8 cellular contexts compared by ENCODE assay signal in genomic region chr22:42560781-42561180, GRCh38. TPM values are rescaled to one million over a fixed set of nuclear protein-coding genes. Genes with fewer than 3 reads are reported as not detected.
DNase-seq lines count a peak whose midpoint lies in the region; ATAC-seq, FAIRE-seq and TF ChIP-seq lines count a peak whose summit lies in the region.

No MANE protein-coding gene starts in this region.

- no peak for FAIRE-seq in small intestine (lab: Jason Lieb, UNC)

- POLR2A ChIA-PET in BJ (lab: Charles Lee) (no interaction called here), HCT116 (lab: Charles Lee) (no interaction called here)

- DNase-seq in BJ (ENCODE audit: low read depth) = no peak
- DNase-seq in HCT116 (ENCODE audit: low read depth, low spot score) = no peak
- no peak for DNase-seq in ascending aorta (ENCODE audit: low spot score in 2 of 2)
- DNase-seq in left lung = no peak
- no peak for DNase-seq in H4 (ENCODE audit: low spot score)
- no peak for DNase-seq in small intestine

- H3K27me3 ChIP-seq in BJ (ENCODE audit: control insufficient read depth, insufficient read depth, low read length) (no peaks in the 10 kb centered on the region), HCT116 (ENCODE audit: insufficient read depth, low read length) (no peaks in the 10 kb centered on the region), ascending aorta (no peaks in the 10 kb centered on the region), left lung (no peaks in the 10 kb centered on the region), small intestine (ENCODE audit: control insufficient read depth in 2 of 2, insufficient read depth in 2 of 2, low read length in 2 of 2) (no peaks in the 10 kb centered on the region)

- peak; percentile 45 for TF ChIP-seq RAD21 in HCT116 (IDR thresholded peaks at IDR 0.05; ENCODE audit: low read depth)

- H3K27ac ChIP-seq in HCT116 (ENCODE audit: low read depth, low read length) (no peak overlapping the region), ascending aorta (no peak overlapping the region), left lung (no peak overlapping the region), small intestine (ENCODE audit: low read depth in 1 of 2, low read length in 1 of 2) (no peak overlapping the region)

- intact Hi-C loops in HCT116 (cut with micrococcal nuclease) = no loop called here
- intact Hi-C loops in ascending aorta (cut with DNase I) = no loop called here
- intact Hi-C loops in left lung (cut with DNase I) = no loop called here

- H3K79me2 ChIP-seq in HCT116 (ENCODE audit: insufficient read depth, low read length) = no peaks in the 10 kb centered on the region

- no peaks in the 10 kb centered on the region for H3K4me1 ChIP-seq in HCT116 (ENCODE audit: control insufficient read depth in 1 of 2, insufficient read depth in 2 of 2, low read length in 2 of 2)
- no peaks in the 10 kb centered on the region for H3K4me1 ChIP-seq in ascending aorta
- no peaks in the 10 kb centered on the region for H3K4me1 ChIP-seq in left lung
- H3K4me1 ChIP-seq in small intestine (ENCODE audit: control insufficient read depth in 2 of 2, insufficient read depth in 1 of 2, low read depth in 1 of 2, low read length in 1 of 2) = no peaks in the 10 kb centered on the region

- CTCF ChIA-PET in BJ (lab: Yijun Ruan, JAX) = interaction anchor here (0.8 to 2.9 kb wide), 2 partner anchors 9 to 21 kb away, joined by 3 to 11 read pairs; no protein-coding TSS in a partner anchor
- CTCF ChIA-PET in HCT116 (lab: Charles Lee) = interaction anchor here (1.2 kb wide), 2 partner anchors 8 to 24 kb away, joined by 3 to 5 read pairs; no protein-coding TSS in a partner anchor

- H3K9me2 ChIP-seq in HCT116 (ENCODE audit: insufficient read depth) = no peaks in the 10 kb centered on the region

- no peaks in the 10 kb centered on the region for H4K20me1 ChIP-seq in HCT116 (ENCODE audit: insufficient read depth)

- H3K4me3 ChIP-seq in BJ (ENCODE audit: low read depth, low read length) = no peak overlapping the region
- H3K4me3 ChIP-seq in HCT116 (replicated peaks in 1 of 2; ENCODE audit: low read depth in 1 of 2, low read length in 2 of 2) = no peak overlapping the region
- H3K4me3 ChIP-seq in ascending aorta = no peak overlapping the region
- no peak overlapping the region for H3K4me3 ChIP-seq in left lung
- H3K4me3 ChIP-seq in small intestine (ENCODE audit: low read depth in 1 of 2, low read length in 2 of 2) = no peak overlapping the region

- ATAC-seq in HCT116 (peak; percentile 82), left lung (peak; percentile 41), GM18861 (IDR thresholded peaks at IDR 0.05; ENCODE audit: unreplicated experiment) (no peak), HG02870 (IDR thresholded peaks at IDR 0.05; ENCODE audit: unreplicated experiment) (no peak)

- no TSS peak for BruUV-seq in HCT116 (replicated peaks; lab: Mats Ljungman, UMichigan)

- RAD21 ChIA-PET in HCT116 (lab: Charles Lee; ENCODE audit: low non-redundant PET in 1 of 2, low total read pairs in 2 of 2, uncharacterized antibody in 2 of 2, unreplicated experiment in 2 of 2) = no interaction called here

- no peak for TF ChIP-seq POLR2A in HCT116 (IDR thresholded peaks at IDR 0.05; ENCODE audit: borderline replicate concordance, extremely low read depth, insufficient read depth, insufficient read length)

- no peak overlapping the region for H3K9ac ChIP-seq in HCT116 (ENCODE audit: low read length)

- H3K36me3 ChIP-seq in BJ (ENCODE audit: control insufficient read depth, insufficient read depth, low read length) (no peaks in the 10 kb centered on the region), HCT116 (ENCODE audit: control insufficient read depth in 1 of 2, insufficient read depth in 2 of 2, low read length in 2 of 2) (no peaks in the 10 kb centered on the region), ascending aorta (no peaks in the 10 kb centered on the region), left lung (no peaks in the 10 kb centered on the region), small intestine (ENCODE audit: control insufficient read depth in 2 of 2, insufficient read depth in 2 of 2, low read length in 2 of 2) (no peaks in the 10 kb centered on the region)

- H3K9me3 ChIP-seq in HCT116 (ENCODE audit: control insufficient read depth in 1 of 2, insufficient read depth in 1 of 2, low read depth in 1 of 2, low read length in 2 of 2) = no peaks in the 10 kb centered on the region
- H3K9me3 ChIP-seq in ascending aorta = no peaks in the 10 kb centered on the region
- H3K9me3 ChIP-seq in left lung = no peaks in the 10 kb centered on the region
- H3K9me3 ChIP-seq in small intestine (ENCODE audit: control insufficient read depth, low read depth) = no peaks in the 10 kb centered on the region

- H3K4me2 ChIP-seq in HCT116 (ENCODE audit: low read length) = no peak overlapping the region

- WGBS in small intestine, 3 donors = 66 to 73% (median 72%) methylated on average over 7 of the region's 7 CpGs

- H2AFZ ChIP-seq in HCT116 (ENCODE audit: low read depth, low read length, poor library complexity, severe bottlenecking) = no peak overlapping the region

- TF ChIP-seq CTCF in BJ (IDR thresholded peaks at IDR 0.05; ENCODE audit: insufficient read depth, low read depth, low read length) (peak; percentile 45), HCT116 (IDR thresholded peaks at IDR 0.05 in 2 of 3, conservative IDR thresholded peaks at IDR 0.05 in 1 of 3; ENCODE audit: borderline replicate concordance in 1 of 3, insufficient read depth in 1 of 3, low read depth in 2 of 3, low read length in 2 of 3) (peak; percentile 34 to 74 (median 66); a peak in 5 of 6 replicates), ascending aorta (IDR thresholded peaks at IDR 0.05) (peak in 2 of 3 experiments; percentile 19 to 36), left lung (IDR thresholded peaks at IDR 0.05) (no peak)

TF ChIP-seq in HCT116, 20 proteins besides CTCF, POLR2A, EP300 and RAD21 (continues in another document):
- TF ChIP-seq SIN3A (IDR thresholded peaks at IDR 0.05; ENCODE audit: low read depth) (no peak), ELF1 (IDR thresholded peaks at IDR 0.05; ENCODE audit: borderline replicate concordance, low read depth) (no peak), CBX3 (IDR thresholded peaks at IDR 0.05; ENCODE audit: low read depth) (no peak), ZNF274 (IDR thresholded peaks at IDR 0.05; ENCODE audit: low read depth, low read length) (no peak), REST (IDR thresholded peaks at IDR 0.05; ENCODE audit: low read depth) (no peak), POLR2AphosphoS5 (IDR thresholded peaks at IDR 0.05; ENCODE audit: low read depth, low read length) (no peak), TCF7L2 (IDR thresholded peaks at IDR 0.05; ENCODE audit: borderline replicate concordance, extremely low read depth, insufficient read depth, insufficient read length) (no peak), SP1 (IDR thresholded peaks at IDR 0.05; ENCODE audit: low read depth) (no peak), CEBPB (IDR thresholded peaks at IDR 0.05; ENCODE audit: low read depth) (no peak), FOSL1 (IDR thresholded peaks at IDR 0.05; ENCODE audit: low read depth) (no peak)
- TF ChIP-seq, protein P1, sequence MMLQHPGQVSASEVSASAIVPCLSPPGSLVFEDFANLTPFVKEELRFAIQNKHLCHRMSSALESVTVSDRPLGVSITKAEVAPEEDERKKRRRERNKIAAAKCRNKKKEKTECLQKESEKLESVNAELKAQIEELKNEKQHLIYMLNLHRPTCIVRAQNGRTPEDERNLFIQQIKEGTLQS (IDR thresholded peaks at IDR 0.05) = no peak

RNA-seq across cellular contexts. Expression of gene SERHL2, which starts 7.0 kb away (rescaled TPM):
- 6.1 and 6.6 TPM in 2 replicates for polyA plus RNA-seq in BJ (2011; rRNA removed)
- 0.72 and 2.1 TPM in 2 replicates for polyA minus RNA-seq in BJ (2011; rRNA and poly(A)+ RNA removed)
- not detected for total RNA-seq in HCT116 (2021; ENCODE audit: unreplicated experiment)
- polyA plus RNA-seq in HCT116 (2012) = 0.54 and 0.91 TPM in 2 replicates
- total RNA-seq in ascending aorta = 3.1 TPM
- 1 to 10 TPM; 2.1 to 3.0 TPM for total RNA-seq in left lung
- 0.10 and 0.62 TPM in 2 replicates for total RNA-seq in H4 (2014; rRNA removed; shearing (Covaris generic))
- polyA plus RNA-seq in small intestine = 1 to 10 TPM in 2 of 3 donors, under 1 TPM in 1; 0.89 to 4.1 (median 2.4) TPM

RNA-seq across cellular contexts. Expression of gene RRP7A, which starts 41.2 kb away (rescaled TPM):
- polyA plus RNA-seq in BJ (2011; rRNA removed) (35.3 and 42.3 TPM in 2 replicates), small intestine (10 to 100 TPM in 2 of 3 donors, 1 to 10 TPM in 1; 7.0 to 38.1 (median 14.5) TPM)
- 13.3 and 17.3 TPM in 2 replicates for polyA minus RNA-seq in BJ (2011; rRNA and poly(A)+ RNA removed)
- total RNA-seq in HCT116 (2021; ENCODE audit: unreplicated experiment) (50.8 TPM), ascending aorta (50.0 TPM), left lung (10 to 100 TPM; 37.0 to 57.1 TPM)
- 18.5 and 22.4 TPM in 2 replicates for polyA plus RNA-seq in HCT116 (2012)
- 20.2 and 26.5 TPM in 2 replicates for total RNA-seq in H4 (2014; rRNA removed; shearing (Covaris generic))

RNA-seq across cellular contexts. Expression of gene POLDIP3, which starts 53.9 kb away (rescaled TPM):
- polyA plus RNA-seq in BJ (2011; rRNA removed) = 46.2 and 54.3 TPM in 2 replicates
- 23.1 and 29.9 TPM in 2 replicates for polyA minus RNA-seq in BJ (2011; rRNA and poly(A)+ RNA removed)
- 67.6 TPM for total RNA-seq in HCT116 (2021; ENCODE audit: unreplicated experiment)
- 60.4 TPM in 2 replicates for polyA plus RNA-seq in HCT116 (2012)
- 22.9 TPM for total RNA-seq in ascending aorta
- 10 to 100 TPM; 56.6 to 61.6 TPM for total RNA-seq in left lung
- 20.2 and 27.8 TPM in 2 replicates for total RNA-seq in H4 (2014; rRNA removed; shearing (Covaris generic))
- 10 to 100 TPM; 23.5 to 37.4 (median 27.3) TPM for polyA plus RNA-seq in small intestine

Comparison
In these comparisons a context has a peak if more than half of its experiments do, and no peak if none do; other contexts are left out.
1. CTCF ChIP-seq: peak in BJ (single experiment), HCT116 (3 of 3) and ascending aorta (2 of 3); none in left lung (0 of 2).
2. ATAC-seq: peak in HCT116 (single experiment) and left lung (single experiment); none in GM18861 (single experiment) and HG02870 (single experiment).